Comparison of ENCODE assay signal across 18 cellular contexts in genomic region chr17:67403483-67403882, GRCh38. TPM values are rescaled to one million over a fixed set of nuclear protein-coding genes. Genes with fewer than 3 reads are reported as not detected.
DNase-seq lines count a peak whose midpoint lies in the region; ATAC-seq and TF ChIP-seq lines count a peak whose summit lies in the region.
"Had no signal": no experiment of that assay in that cellular context is flagged by ENCODE, and none has a peak within 500 bp of the region (broad histone marks: within the 10 kb centered on the region; RNA-seq: fewer than 3 reads in every experiment).

No MANE protein-coding gene starts in this region.

- no peaks in the 10 kb centered on the region for H3K36me3 ChIP-seq in CD4-positive, alpha-beta memory T cell (ENCODE audit: insufficient read depth, low read length)
- no peaks in the 10 kb centered on the region for H3K36me3 ChIP-seq in naive thymus-derived CD4-positive, alpha-beta T cell (ENCODE audit: control insufficient read depth in 2 of 3, insufficient read depth in 3 of 3, low read length in 3 of 3)
- H3K36me3 ChIP-seq in Karpas-422 (ENCODE audit: insufficient read depth, low read length), result no peaks in the 10 kb centered on the region
- H3K36me3 ChIP-seq: SJCRH30 had no signal

- no peak for DNase-seq in CD4-positive, alpha-beta memory T cell
- DNase-seq in D341Med (ENCODE audit: low spot score), result peak; percentile 60
- DNase-seq in T-cell, result no peak
- no peak for DNase-seq in naive thymus-derived CD4-positive, alpha-beta T cell
- no peak for DNase-seq in Karpas-422
- no peak for DNase-seq in erythroblast (lab: John Stamatoyannopoulos, UW)
- DNase-seq: ACHN, DMS53, KG1, NCI-H1417, NCI-H187, NCI-H2107, NCI-H510A, NCI-H774, SJCRH30 had no signal

- no peaks in the 10 kb centered on the region for H3K27me3 Mint-ChIP-seq in CD4-positive, alpha-beta memory T cell
- H3K27me3 Mint-ChIP-seq in T-cell, result no peaks in the 10 kb centered on the region
- no peaks in the 10 kb centered on the region for H3K27me3 Mint-ChIP-seq in naive thymus-derived CD4-positive, alpha-beta T cell

- H3K4me3 Mint-ChIP-seq in CD4-positive, alpha-beta memory T cell, result peak overlapping the region in 1 of 8 donors; percentile 31
- peak overlapping the region in 1 of 3 donors; percentile 54 for H3K4me3 Mint-ChIP-seq in T-cell
- H3K4me3 Mint-ChIP-seq in naive thymus-derived CD4-positive, alpha-beta T cell, result peak overlapping the region in 5 of 10 donors; percentile 29 to 76 (median 41)

- no peaks in the 10 kb centered on the region for H3K9me3 Mint-ChIP-seq in CD4-positive, alpha-beta memory T cell
- H3K9me3 Mint-ChIP-seq in T-cell, result no peaks in the 10 kb centered on the region
- H3K9me3 Mint-ChIP-seq in naive thymus-derived CD4-positive, alpha-beta T cell, result peaks cover 0 to 2% (median 0%) of the 10 kb centered on the region in 11 donors

- H3K36me3 Mint-ChIP-seq in CD4-positive, alpha-beta memory T cell, result peaks cover 14 to 24% of the 10 kb centered on the region in 2 donors
- peaks cover 25% of the 10 kb centered on the region for H3K36me3 Mint-ChIP-seq in T-cell
- peaks cover 0 to 18% (median 15%) of the 10 kb centered on the region in 5 donors for H3K36me3 Mint-ChIP-seq in naive thymus-derived CD4-positive, alpha-beta T cell

- intact Hi-C loops in CD4-positive, alpha-beta memory T cell (cut with micrococcal nuclease), result no loop called here
- intact Hi-C loops in naive thymus-derived CD4-positive, alpha-beta T cell (cut with micrococcal nuclease), result loop anchor here in 1 of 2 donors (2.0 kb wide), 1 partner anchor 17 kb away; no protein-coding TSS in a partner anchor

- no peaks in the 10 kb centered on the region for H3K27me3 ChIP-seq in CD4-positive, alpha-beta memory T cell (ENCODE audit: insufficient read depth, low read length)
- H3K27me3 ChIP-seq in naive thymus-derived CD4-positive, alpha-beta T cell (ENCODE audit: control insufficient read depth in 2 of 2, insufficient read depth in 2 of 2, low read length in 2 of 2), result no peaks in the 10 kb centered on the region
- H3K27me3 ChIP-seq in Karpas-422 (ENCODE audit: low read length), result no peaks in the 10 kb centered on the region
- H3K27me3 ChIP-seq: SJCRH30 had no signal

- no peak overlapping the region for H3K9ac ChIP-seq in Karpas-422 (ENCODE audit: low read length)

- CTCF ChIA-PET in CD4-positive, alpha-beta memory T cell (lab: Charles Lee; ENCODE audit: partially characterized antibody), result interaction anchor here (3.0 kb wide), 1 partner anchor 72 kb away, joined by 9 read pairs; no protein-coding TSS in a partner anchor
- CTCF ChIA-PET in T-cell (lab: Charles Lee), result no interaction called here
- CTCF ChIA-PET in naive thymus-derived CD4-positive, alpha-beta T cell (lab: Charles Lee), result no interaction called here

- TF ChIP-seq POLR2A in erythroblast (IDR thresholded peaks at IDR 0.05; ENCODE audit: low read length), result no peak

- no peaks in the 10 kb centered on the region for H3K9me3 ChIP-seq in CD4-positive, alpha-beta memory T cell (ENCODE audit: control insufficient read depth in 1 of 2, low read length in 2 of 2)
- H3K9me3 ChIP-seq in naive thymus-derived CD4-positive, alpha-beta T cell (ENCODE audit: control insufficient read depth in 2 of 3, low read length in 3 of 3), result no peaks in the 10 kb centered on the region
- H3K9me3 ChIP-seq in Karpas-422 (ENCODE audit: low read length), result no peaks in the 10 kb centered on the region
- H3K9me3 ChIP-seq: SJCRH30 had no signal

- peaks cover 42 to 80% (median 57%) of the 10 kb centered on the region in 4 donors for H3K4me1 Mint-ChIP-seq in CD4-positive, alpha-beta memory T cell
- peaks cover 79 to 86% (median 83%) of the 10 kb centered on the region in 3 donors for H3K4me1 Mint-ChIP-seq in T-cell
- peaks cover 41 to 90% (median 78%) of the 10 kb centered on the region in 7 donors for H3K4me1 Mint-ChIP-seq in naive thymus-derived CD4-positive, alpha-beta T cell

- H3K4me2 ChIP-seq in Karpas-422 (ENCODE audit: low read depth, low read length, poor library complexity, severe bottlenecking), result no peak overlapping the region

- no peak overlapping the region for H2AFZ ChIP-seq in Karpas-422 (ENCODE audit: low read length)

- peaks cover 55% of the 10 kb centered on the region for H3K4me1 ChIP-seq in CD4-positive, alpha-beta memory T cell (ENCODE audit: insufficient read depth, low read length)
- peaks cover 9 to 56% of the 10 kb centered on the region in 2 donors for H3K4me1 ChIP-seq in naive thymus-derived CD4-positive, alpha-beta T cell (ENCODE audit: control insufficient read depth in 2 of 2, insufficient read depth in 2 of 2, low read length in 2 of 2)
- peaks cover 21% of the 10 kb centered on the region for H3K4me1 ChIP-seq in Karpas-422 (ENCODE audit: low read length)

- H3K4me3 ChIP-seq in CD4-positive, alpha-beta memory T cell (ENCODE audit: low read length in 2 of 2), result no peak overlapping the region
- H3K4me3 ChIP-seq in naive thymus-derived CD4-positive, alpha-beta T cell (ENCODE audit: low read length), result no peak overlapping the region
- no peak overlapping the region for H3K4me3 ChIP-seq in Karpas-422 (ENCODE audit: low read length)
- H3K4me3 ChIP-seq: SJCRH30 had no signal

- H4K20me1 ChIP-seq in Karpas-422 (ENCODE audit: insufficient read depth, low read depth, low read length), result 0 out of 2 replicates have a peak, but pooled peaks cover 4% of the 10 kb centered on the region

- H3K27ac ChIP-seq in CD4-positive, alpha-beta memory T cell (ENCODE audit: low read depth, low read length), result no peak overlapping the region
- H3K27ac ChIP-seq in naive thymus-derived CD4-positive, alpha-beta T cell (ENCODE audit: low read depth, low read length), result peak overlapping the region; percentile 83
- H3K27ac ChIP-seq in Karpas-422 (ENCODE audit: low read length), result no peak overlapping the region
- H3K27ac ChIP-seq: C4-2B, SJCRH30 had no signal

- peak overlapping the region in 4 of 7 donors; percentile 17 to 88 (median 58) for H3K27ac Mint-ChIP-seq in CD4-positive, alpha-beta memory T cell
- peak overlapping the region; percentile 39 to 97 for H3K27ac Mint-ChIP-seq in T-cell
- peak overlapping the region in 8 of 9 donors; percentile 81 to 100 (median 98) for H3K27ac Mint-ChIP-seq in naive thymus-derived CD4-positive, alpha-beta T cell

- no peaks in the 10 kb centered on the region for H3K79me2 ChIP-seq in Karpas-422 (ENCODE audit: low read length)

- H3K9me2 ChIP-seq in Karpas-422 (replicated peaks; ENCODE audit: insufficient read depth, low read length), result no peaks in the 10 kb centered on the region

- POLR2A ChIA-PET in CD4-positive, alpha-beta memory T cell (lab: Charles Lee; ENCODE audit: partially characterized antibody), result interaction anchor here (0.8 to 1.5 kb wide), 2 partner anchors 37 kb away, joined by 3 to 7 read pairs; no protein-coding TSS in a partner anchor
- POLR2A ChIA-PET in T-cell (lab: Charles Lee), result interaction anchor here (0.5 to 0.6 kb wide), 2 partner anchors 21 to 1098 kb away, joined by 3 read pairs; no protein-coding TSS in a partner anchor
- POLR2A ChIA-PET in naive thymus-derived CD4-positive, alpha-beta T cell (lab: Charles Lee), result interaction anchor here (1.2 to 3.4 kb wide), 6 partner anchors 16 to 38 kb away, joined by 3 to 20 read pairs (median 4); no protein-coding TSS in a partner anchor

- no peak for ATAC-seq in T-cell (replicated peaks in 1 of 4)
- no peak for ATAC-seq in naive thymus-derived CD4-positive, alpha-beta T cell
- ATAC-seq in HG02973 (IDR thresholded peaks at IDR 0.05; ENCODE audit: unreplicated experiment), result no peak
- ATAC-seq in GM21390 (IDR thresholded peaks at IDR 0.05; ENCODE audit: unreplicated experiment), result no peak

RNA-seq across cellular contexts. Expression of gene PITPNC1, which starts 26.4 kb away (rescaled TPM):
- 10 to 100 TPM; 68.4 to 71.2 TPM for total RNA-seq in CD4-positive, alpha-beta memory T cell
- polyA plus RNA-seq in CD4-positive, alpha-beta memory T cell, result 100 to 1,000 TPM; 109 to 124 TPM
- total RNA-seq in T-cell, result 100 to 1,000 TPM in 3 of 5 donors, 10 to 100 TPM in 2; 82.6 to 132 (median 111) TPM
- 100 to 1,000 TPM in 2 of 5 experiments, 10 to 100 TPM in 3; 53.1 to 108 (median 99.6) TPM for total RNA-seq in naive thymus-derived CD4-positive, alpha-beta T cell
- 100 to 1,000 TPM; 117 to 148 TPM for polyA plus RNA-seq in naive thymus-derived CD4-positive, alpha-beta T cell
- total RNA-seq in Karpas-422 (2014; rRNA removed; shearing (Covaris generic); ENCODE audit: low replicate concordance), result 2.7 and 3.8 TPM in 2 replicates

RNA-seq across cellular contexts. Expression of gene PSMD12, which starts 37.1 kb away (rescaled TPM):
- 10 to 100 TPM; 46.9 to 48.8 TPM for total RNA-seq in CD4-positive, alpha-beta memory T cell
- polyA plus RNA-seq in CD4-positive, alpha-beta memory T cell, result 10 to 100 TPM; 34.5 to 49.8 TPM
- 10 to 100 TPM; 28.1 to 49.9 (median 37.7) TPM for total RNA-seq in T-cell
- total RNA-seq in naive thymus-derived CD4-positive, alpha-beta T cell, result 10 to 100 TPM; 35.8 to 54.4 (median 40.5) TPM
- polyA plus RNA-seq in naive thymus-derived CD4-positive, alpha-beta T cell, result 10 to 100 TPM; 30.4 to 37.1 TPM
- 18.7 TPM in 2 replicates for total RNA-seq in Karpas-422 (2014; rRNA removed; shearing (Covaris generic); ENCODE audit: low replicate concordance)

Comparison
In these comparisons a context has a peak if more than half of its experiments do, and no peak if none do; other contexts are left out.
1. RNA of gene PITPNC1, which starts 26.4 kb away (total RNA-seq): 82.6 to 132 TPM in T-cell, 53.1 to 108 TPM in naive thymus-derived CD4-positive, alpha-beta T cell and 68.4 to 71.2 TPM in CD4-positive, alpha-beta memory T cell; 2.7 to 3.8 TPM in Karpas-422; every median in the first group is over 10 times any median in the second.
2. Peak in every context shown above with its lines, with median percentiles within 50 percentile points of each other: H3K27ac Mint-ChIP-seq.